Comparison of ENCODE assay signal across 9 cellular contexts in genomic region chr1:109624215-109625010, GRCh38. TPM values are rescaled to one million over a fixed set of nuclear protein-coding genes. Genes with fewer than 3 reads are reported as not detected.
DNase-seq lines count a peak whose midpoint lies in the region; ATAC-seq and TF ChIP-seq lines count a peak whose summit lies in the region.
"Had no signal": no experiment of that assay in that cellular context is flagged by ENCODE, and none has a peak within 500 bp of the region (broad histone marks: within the 10 kb centered on the region; RNA-seq: fewer than 3 reads in every experiment).

No MANE protein-coding gene starts in this region.

- TF ChIP-seq CTCF in GM10248 (IDR thresholded peaks at IDR 0.05; ENCODE audit: control extremely low read depth, extremely low read depth, low read depth, missing control alignments), result no peak
- no peak for TF ChIP-seq CTCF in neural crest cell (conservative IDR thresholded peaks at IDR 0.05)

- POLR2A ChIA-PET in GM10248 (lab: Yijun Ruan, JAX), result interaction anchor here (1.4 to 1.7 kb wide), 2 partner anchors 15 to 76 kb away, joined by 4 to 6 read pairs; partner anchors contain the start of gene GNAI3

- CTCF ChIA-PET in GM10248 (lab: Yijun Ruan, JAX), result interaction anchor here (1.4 to 11.9 kb wide), 10 partner anchors 8 to 405 kb away, joined by 4 to 135 read pairs (median 6); partner anchors contain the start of genes AHCYL1 and GNAI3

- DNase-seq in GM10248 (ENCODE audit: extremely low spot score) (peak; percentile 42), neural crest cell (ENCODE audit: low read depth, low spot score) (no peak)
- DNase-seq: activated effector memory CD4-positive, alpha-beta T cell treated with anti-CD3 and anti-CD28 coated beads, Interleukin-2, amount 50 U/mL, for 16 hours; NCI-H1105 had no signal

- no peaks in the 10 kb centered on the region for H3K9me3 Mint-ChIP-seq in activated T-helper 17 cell treated with anti-CD3 and anti-CD28 coated beads, Interleukin-2, amount 50 U/mL, for 72 hours
- H3K9me3 Mint-ChIP-seq in neural crest cell, result no peaks in the 10 kb centered on the region

- H3K4me1 Mint-ChIP-seq in activated T-helper 17 cell treated with anti-CD3 and anti-CD28 coated beads, Interleukin-2, amount 50 U/mL, for 72 hours, result peaks cover 13% of the 10 kb centered on the region
- peaks cover 38% of the 10 kb centered on the region for H3K4me1 Mint-ChIP-seq in neural crest cell

- peak overlapping the region; percentile 97 for H3K4me3 Mint-ChIP-seq in activated T-helper 17 cell treated with anti-CD3 and anti-CD28 coated beads, Interleukin-2, amount 50 U/mL, for 72 hours
- H3K4me3 Mint-ChIP-seq in neural crest cell, result peak overlapping the region; percentile 15

- H3K27me3 Mint-ChIP-seq in activated T-helper 17 cell treated with anti-CD3 and anti-CD28 coated beads, Interleukin-2, amount 50 U/mL, for 72 hours, result no peaks in the 10 kb centered on the region
- H3K27me3 Mint-ChIP-seq in neural crest cell (ENCODE audit: low read depth), result no peaks in the 10 kb centered on the region

- ATAC-seq in HG03460 (IDR thresholded peaks at IDR 0.05; ENCODE audit: unreplicated experiment) (peak; percentile 26), GM21390 (IDR thresholded peaks at IDR 0.05; ENCODE audit: unreplicated experiment) (no peak), GM18870 (IDR thresholded peaks at IDR 0.05; ENCODE audit: unreplicated experiment) (no peak), HG03565 (IDR thresholded peaks at IDR 0.05; ENCODE audit: unreplicated experiment) (no peak)
- ATAC-seq in activated T-helper 17 cell treated with anti-CD3 and anti-CD28 coated beads, Interleukin-2, amount 50 U/mL, for 72 hours (replicated peaks), result no peak

- H3K36me3 Mint-ChIP-seq in activated T-helper 17 cell treated with anti-CD3 and anti-CD28 coated beads, Interleukin-2, amount 50 U/mL, for 72 hours (ENCODE audit: low read depth), result peaks cover 65% of the 10 kb centered on the region
- peaks cover 1% of the 10 kb centered on the region for H3K36me3 Mint-ChIP-seq in neural crest cell (ENCODE audit: low read depth)

- H3K27ac Mint-ChIP-seq in activated T-helper 17 cell treated with anti-CD3 and anti-CD28 coated beads, Interleukin-2, amount 50 U/mL, for 72 hours, result peak overlapping the region; percentile 99
- H3K27ac Mint-ChIP-seq in neural crest cell (ENCODE audit: unreplicated experiment), result no peak overlapping the region

RNA-seq across cellular contexts. Expression of gene AMPD2, which starts 4.8 kb away (rescaled TPM):
- 100 to 1,000 TPM in 1 of 2 donors, 10 to 100 TPM in 1; 97.1 to 135 TPM for total RNA-seq in activated T-helper 17 cell treated with anti-CD3 and anti-CD28 coated beads, Interleukin-2, amount 50 U/mL, for 72 hours
- total RNA-seq in neural crest cell, result 93.1 and 105 TPM in 2 replicates

RNA-seq across cellular contexts. Expression of gene GNAT2, which starts 5.0 kb away (rescaled TPM):
- total RNA-seq in activated T-helper 17 cell treated with anti-CD3 and anti-CD28 coated beads, Interleukin-2, amount 50 U/mL, for 72 hours, result under 1 TPM; 0.32 to 0.54 TPM
- total RNA-seq in neural crest cell, result not detected in 2 replicates

RNA-seq across cellular contexts. Expression of gene GSTM4, which starts 31.5 kb away (rescaled TPM):
- total RNA-seq in activated T-helper 17 cell treated with anti-CD3 and anti-CD28 coated beads, Interleukin-2, amount 50 U/mL, for 72 hours, result 10 to 100 TPM; 16.2 to 20.1 TPM
- total RNA-seq in neural crest cell, result 26.7 and 28.2 TPM in 2 replicates

RNA-seq across cellular contexts. Expression of gene GSTM2, which starts 43.4 kb away (rescaled TPM):
- total RNA-seq in activated T-helper 17 cell treated with anti-CD3 and anti-CD28 coated beads, Interleukin-2, amount 50 U/mL, for 72 hours, result 10 to 100 TPM; 18.5 to 27.5 TPM
- 43.7 and 46.6 TPM in 2 replicates for total RNA-seq in neural crest cell
